ENCODE assay signal across 8 cellular contexts in the genomic region with DNA sequence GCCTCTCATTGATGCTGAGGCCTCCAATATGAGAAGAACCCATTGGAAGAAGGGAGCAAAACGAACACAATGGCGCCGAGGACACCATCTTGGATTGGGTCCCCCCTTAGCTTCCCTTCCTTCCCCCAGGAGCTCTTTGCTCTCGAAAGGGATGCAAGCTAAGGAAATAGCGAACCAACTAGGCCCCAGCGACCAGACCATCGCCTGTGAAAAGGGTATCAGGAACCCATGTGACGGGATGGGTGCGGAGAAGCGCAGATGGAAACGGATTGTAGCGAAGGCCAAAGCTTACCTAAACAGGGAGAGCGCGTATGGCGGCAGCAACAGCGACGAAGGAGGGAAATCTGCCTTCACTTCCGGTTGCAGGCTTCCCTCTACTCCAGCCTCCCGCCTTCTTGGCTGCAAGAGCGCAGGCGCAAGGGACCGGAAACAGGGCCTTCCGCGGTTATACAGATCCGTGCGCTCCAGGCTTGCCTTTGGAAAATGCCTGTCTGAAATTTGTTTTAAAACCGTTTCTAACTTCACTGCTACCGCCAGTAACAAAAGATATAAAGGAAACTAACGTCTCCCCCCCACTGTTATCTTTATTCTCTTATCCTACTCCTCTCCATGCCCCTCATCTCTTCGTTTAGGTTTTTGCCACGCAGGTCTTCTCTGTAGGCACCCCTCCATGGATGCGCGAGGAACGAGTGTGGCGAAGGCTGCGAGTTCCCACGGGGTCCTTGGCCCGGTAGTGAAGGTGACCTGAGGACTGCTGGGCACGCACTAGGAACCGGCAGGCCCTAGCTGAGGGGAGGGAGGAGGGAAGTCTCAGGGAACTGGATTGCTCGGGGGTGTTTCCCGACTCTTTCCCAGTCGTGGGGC. TPM values are rescaled to one million over a fixed set of nuclear protein-coding genes. Genes with fewer than 3 reads are reported as not detected.
DNase-seq lines count a peak whose midpoint lies in the region; ATAC-seq, FAIRE-seq and TF ChIP-seq lines count a peak whose summit lies in the region.

A gene (minus strand): TSS at position 346 of the 864 bp plus-strand sequence. CDS start 1,471 bp downstream, outside the sequence.

- DNase-seq in AG09309 (ENCODE audit: low read depth) (peak; percentile 92), NCI-H446 treated with DMSO at 0.1 percent for 48 hours (lab: John Stamatoyannopoulos, UW) (peak; percentile 96), cerebellar cortex (ENCODE audit: low spot score) (peak; percentile 98), keratinocyte (ENCODE audit: low read depth, low spot score) (peak; percentile 86)
- DNase-seq in activated CD4-positive, CD25-positive, alpha-beta regulatory T cell treated with anti-CD3 and anti-CD28 coated beads, Interleukin-2, amount 50 U/mL, for 72 hours = peak; percentile 88
- peak; percentile 86 to 92 (median 89) for DNase-seq in stimulated activated CD4-positive, alpha-beta T cell treated with anti-CD3 and anti-CD28 coated beads, Interleukin-12 subunit alpha, Interleukin-12 subunit beta, amount 100 ng/mL, for 48 hours (ENCODE audit: low read depth in 2 of 3, low spot score in 1 of 3)

- dilution Hi-C loops in keratinocyte (cut with MboI; ENCODE audit: extremely low pct_ligation_motif_present, low sequenced_read_pairs) = no loop called here

- H4K20me1 ChIP-seq in keratinocyte (ENCODE audit: control insufficient read depth, extremely low read depth, insufficient read depth, low read length) = peaks cover 29% of the 10 kb centered on the region

- H3K27me3 ChIP-seq in keratinocyte (ENCODE audit: control insufficient read depth, extremely low read depth, insufficient read depth, low read length) = no peaks in the 10 kb centered on the region

- peak within 1 kb of the TSS; percentile 98 for H3K27ac ChIP-seq in keratinocyte (ENCODE audit: control insufficient read depth, insufficient read depth, low read length)

- no peaks in the 10 kb centered on the region for H3K9me1 ChIP-seq in keratinocyte (ENCODE audit: control insufficient read depth, extremely low read depth, insufficient read depth, low read length)

- peak within 1 kb of the TSS; percentile 98 for H3K4me2 ChIP-seq in keratinocyte (ENCODE audit: control insufficient read depth, extremely low read depth, insufficient read depth, low read depth, low read length)

- peak within 1 kb of the TSS; percentile 91 for H2AFZ ChIP-seq in keratinocyte (ENCODE audit: control insufficient read depth, low read length)

- peaks cover 31% of the 10 kb centered on the region for H3K4me1 ChIP-seq in keratinocyte (ENCODE audit: control insufficient read depth, extremely low read depth, insufficient read depth, low read length)

- peaks cover 9 to 27% of the 10 kb centered on the region in 2 experiments for H3K36me3 ChIP-seq in keratinocyte (ENCODE audit: control insufficient read depth in 2 of 2, extremely low read depth in 1 of 2, insufficient read depth in 2 of 2, low read length in 2 of 2)

- ATAC-seq in GM19035 (IDR thresholded peaks at IDR 0.05; ENCODE audit: unreplicated experiment) (peak; percentile 78), HG03354 (IDR thresholded peaks at IDR 0.05; ENCODE audit: poor library complexity, severe bottlenecking, unreplicated experiment) (peak; percentile 64)

- no peak for TF ChIP-seq CTCF in AG09309 (IDR thresholded peaks at IDR 0.05; ENCODE audit: control insufficient read depth, insufficient read depth, low read depth, low read length, missing control alignments)
- no peak for TF ChIP-seq CTCF in keratinocyte (optimal IDR thresholded peaks at IDR 0.05 in 1 of 3, IDR thresholded peaks at IDR 0.05 in 1 of 3, conservative IDR thresholded peaks at IDR 0.05 in 1 of 3; ENCODE audit: extremely low read depth in 1 of 3, insufficient read depth in 2 of 3, low read length in 3 of 3)

- H3K79me2 ChIP-seq in keratinocyte (ENCODE audit: control insufficient read depth, insufficient read depth, low read length) = peaks cover 50% of the 10 kb centered on the region

- FAIRE-seq in keratinocyte (lab: Jason Lieb, UNC) = no peak

- no peaks in the 10 kb centered on the region for H3K9me3 ChIP-seq in keratinocyte (ENCODE audit: control insufficient read depth, low read depth, low read length)

- peak within 1 kb of the TSS; percentile 96 for H3K9ac ChIP-seq in keratinocyte (ENCODE audit: control insufficient read depth, extremely low read depth, insufficient read depth, low read length)

- H3K4me3 ChIP-seq in AG09309 (ENCODE audit: control insufficient read depth, low read depth, low read length) (peak within 1 kb of the TSS; percentile 75), keratinocyte (ENCODE audit: control insufficient read depth in 2 of 3, extremely low read depth in 1 of 3, insufficient read depth in 2 of 3, low read depth in 1 of 3, low read length in 3 of 3) (peak within 1 kb of the TSS; percentile 75 to 97 (median 96))

RNA-seq across cellular contexts. Expression of the gene that starts here (rescaled TPM):
- 270 to 540 TPM (median 314 TPM) in 3 replicates for polyA plus RNA-seq in keratinocyte
- polyA plus RNA-seq in keratinocyte (2011; ENCODE audit: low read depth) = 131 TPM
- polyA plus RNA-seq in keratinocyte (2011; cell fraction: cytosol; rRNA removed) = 156 and 228 TPM in 2 replicates
- polyA plus RNA-seq in keratinocyte (2011; cell fraction: nucleus; rRNA removed) = 643 and 658 TPM in 2 replicates
- polyA plus RNA-seq in keratinocyte (2012; ENCODE audit: low replicate concordance) = 172 and 266 TPM in 2 replicates
- 432 to 600 TPM (median 568 TPM) in 3 replicates for polyA minus RNA-seq in keratinocyte
- 229 TPM for polyA minus RNA-seq in keratinocyte (2011; cell fraction: cytosol; rRNA and poly(A)+ RNA removed)
- 190 and 275 TPM in 2 replicates for polyA minus RNA-seq in keratinocyte (2011; cell fraction: nucleus; rRNA and poly(A)+ RNA removed)

Comparison
In these comparisons a context has a peak if more than half of its experiments do, and no peak if none do; other contexts are left out.
1. Peak in every context shown above with its lines: DNase-seq, ATAC-seq, H3K4me3 ChIP-seq and H3K27ac ChIP-seq.